Comparison of ENCODE assay signal across 13 cellular contexts in genomic region chr22:43636086-43636485, GRCh38.
DNase-seq lines count a peak whose midpoint lies in the region; ATAC-seq, FAIRE-seq and TF ChIP-seq lines count a peak whose summit lies in the region.
"Had no signal": no experiment of that assay in that cellular context is flagged by ENCODE, and none has a peak within 500 bp of the region (broad histone marks: within the 10 kb centered on the region; RNA-seq: fewer than 3 reads in every experiment).

No MANE protein-coding gene starts in this region.

- H3K36me3 Mint-ChIP-seq in nephron progenitor cell (ENCODE audit: low read depth) = peaks cover 8% of the 10 kb centered on the region
- H3K36me3 Mint-ChIP-seq: CD14-positive monocyte; CD8-positive, alpha-beta T cell had no signal

- H3K9ac ChIP-seq in GM12878 (ENCODE audit: control insufficient read depth, insufficient read depth, low read length) = no peak overlapping the region
- H3K9ac ChIP-seq in neuronal stem cell (ENCODE audit: low read depth, low read length, poor library complexity) = no peak overlapping the region

- CTCF ChIA-PET in GM12878 (lab: Yijun Ruan, JAX) = no interaction called here

- TF ChIP-seq RAD21 in GM12878 (IDR thresholded peaks at IDR 0.05; ENCODE audit: insufficient read depth, low read depth, low read length) = peak; percentile 16; the same call in 1 of the 2 replicates

- POLR2A ChIA-PET in GM12878 (lab: Charles Lee) = no interaction called here

- H3K4me1 ChIP-seq in GM12878 (ENCODE audit: control insufficient read depth, insufficient read depth, low read length) (no peaks in the 10 kb centered on the region), neuronal stem cell (ENCODE audit: control insufficient read depth in 2 of 2, insufficient read depth in 1 of 2, low read depth in 1 of 2, low read length in 2 of 2) (peaks cover 0 to 7% of the 10 kb centered on the region in 2 donors), HAP-1 (no peaks in the 10 kb centered on the region)
- H3K4me1 ChIP-seq: A549, Caco-2 had no signal

- H3K79me2 ChIP-seq in GM12878 (ENCODE audit: control insufficient read depth, insufficient read depth, low read length) = no peaks in the 10 kb centered on the region

- peaks cover 35% of the 10 kb centered on the region for H3K9me3 Mint-ChIP-seq in nephron progenitor cell

- no peak overlapping the region for H4K91ac ChIP-seq in neuronal stem cell (ENCODE audit: low read depth, low read length, poor library complexity)

- TF ChIP-seq CTCF in GM12878 (IDR thresholded peaks at IDR 0.05 in 2 of 3, conservative IDR thresholded peaks at IDR 0.05 in 1 of 3; ENCODE audit: control insufficient read depth in 2 of 3, extremely low read depth in 1 of 3, insufficient read depth in 1 of 3, low read depth in 3 of 3, low read length in 3 of 3) = peak in 1 of 3 experiments; percentile 9; a peak in 1 of 6 replicates
- TF ChIP-seq CTCF in nephron progenitor cell (IDR thresholded peaks at IDR 0.05) = no peak

- no peak overlapping the region for H2AK5ac ChIP-seq in neuronal stem cell (ENCODE audit: low read depth, low read length)

- H3K4ac ChIP-seq in neuronal stem cell (ENCODE audit: low read length) = no peak overlapping the region

- SMC1A ChIA-PET in GM12878 (lab: Charles Lee; ENCODE audit: uncharacterized antibody, unreplicated experiment) = no interaction called here

- H2BK15ac ChIP-seq in neuronal stem cell (ENCODE audit: low read length) = no peak overlapping the region

- 25% methylated on average over 13 of the region's 13 CpGs for WGBS in GM12878 (ENCODE audit: insufficient coverage, insufficient replicate concordance, low lambda C conversion rate, missing lambda C conversion rate)
- no CpG with 5 or more reads among the region's 13 CpGs for WGBS in neuronal stem cell (ENCODE audit: extremely low coverage in 2 of 2, insufficient read length in 2 of 2, insufficient replicate concordance in 1 of 2), 2 donors

- no peak overlapping the region for H2BK12ac ChIP-seq in neuronal stem cell (ENCODE audit: low read length)

- H4K8ac ChIP-seq in neuronal stem cell (ENCODE audit: low read depth, low read length) = no peak overlapping the region

- no peaks in the 10 kb centered on the region; the same call in 2 of the 3 replicates for H3K9me3 ChIP-seq in GM12878 (replicated peaks; ENCODE audit: control insufficient read depth, insufficient read depth, low read length)
- peaks cover 4 to 7% of the 10 kb centered on the region in 2 donors for H3K9me3 ChIP-seq in neuronal stem cell (replicated peaks in 1 of 2; ENCODE audit: control insufficient read depth in 2 of 2, insufficient read depth in 1 of 2, low read depth in 1 of 2, low read length in 2 of 2)
- H3K9me3 ChIP-seq in HAP-1 = peaks cover 6% of the 10 kb centered on the region

- H3K4me2 ChIP-seq in GM12878 (ENCODE audit: control insufficient read depth, insufficient read depth) = no peak overlapping the region
- no peak overlapping the region for H3K4me2 ChIP-seq in neuronal stem cell (ENCODE audit: insufficient read depth, low read length, poor library complexity, severe bottlenecking)
- H3K4me2 ChIP-seq: A549 had no signal

- H2BK5ac ChIP-seq in neuronal stem cell (ENCODE audit: low read length) = no peak overlapping the region

- H4K20me1 ChIP-seq in GM12878 (ENCODE audit: control insufficient read depth, insufficient read depth) = no peaks in the 10 kb centered on the region

- no peak for TF ChIP-seq EP300 in GM12878 (IDR thresholded peaks at IDR 0.05; ENCODE audit: borderline replicate concordance in 1 of 2, control insufficient read depth in 1 of 2, low read depth in 2 of 2, low read length in 2 of 2)

- H3K27ac Mint-ChIP-seq in nephron progenitor cell = peak overlapping the region; percentile 25
- H3K27ac Mint-ChIP-seq: CD14-positive monocyte; CD8-positive, alpha-beta T cell had no signal

- H3K36me3 ChIP-seq in GM12878 (ENCODE audit: control insufficient read depth in 2 of 2, insufficient read depth in 2 of 2, low read length in 1 of 2) (no peaks in the 10 kb centered on the region), neuronal stem cell (replicated peaks in 1 of 2; ENCODE audit: control insufficient read depth in 2 of 2, insufficient read depth in 2 of 2, low read length in 2 of 2) (no peaks in the 10 kb centered on the region), HAP-1 (replicated peaks) (no peaks in the 10 kb centered on the region)

- H3K23ac ChIP-seq in neuronal stem cell (ENCODE audit: low read depth, low read length, poor library complexity) = no peak overlapping the region

- H3K18ac ChIP-seq in neuronal stem cell (ENCODE audit: low read length) = no peak overlapping the region

- no peak overlapping the region for H3K4me3 ChIP-seq in GM12878
- H3K4me3 ChIP-seq in neuronal stem cell (ENCODE audit: low read length in 2 of 2) = no peak overlapping the region
- no peak overlapping the region for H3K4me3 ChIP-seq in HAP-1
- H3K4me3 ChIP-seq: A549, K562 had no signal

- no TSS peak for BruUV-seq in GM12878 (replicated peaks; lab: Mats Ljungman, UMichigan)

- peaks cover 4% of the 10 kb centered on the region for H3K4me1 Mint-ChIP-seq in nephron progenitor cell
- H3K4me1 Mint-ChIP-seq: CD14-positive monocyte had no signal

- RAD21 ChIA-PET in GM12878 (lab: Charles Lee; ENCODE audit: unreplicated experiment) = no interaction called here

- intact Hi-C loops in GM12878 (cut with micrococcal nuclease; ENCODE audit: unreplicated experiment) = no loop called here

- FAIRE-seq in GM12878 (lab: Jason Lieb, UNC) (no peak), urothelium cell line (lab: Jason Lieb, UNC) (no peak)
- FAIRE-seq: A549, GM12891, GM19239, K562 had no signal

- no peak for TF ChIP-seq POLR2A in GM12878 (IDR thresholded peaks at IDR 0.05; ENCODE audit: low read depth, low read length)

- H3K27ac ChIP-seq in GM12878 (ENCODE audit: control insufficient read depth, insufficient read depth) = no peak overlapping the region
- H3K27ac ChIP-seq in neuronal stem cell (replicated peaks; ENCODE audit: low read length) = no peak overlapping the region
- H3K27ac ChIP-seq: A549 had no signal

- H3K27me3 ChIP-seq in GM12878 (replicated peaks in 1 of 2; ENCODE audit: control insufficient read depth in 2 of 2, insufficient read depth in 2 of 2, low read length in 1 of 2) (no peaks in the 10 kb centered on the region; a peak in 1 of 4 replicates), neuronal stem cell (ENCODE audit: control insufficient read depth in 3 of 3, insufficient read depth in 3 of 3, low read depth in 1 of 3, low read length in 3 of 3) (peaks cover 0 to 2% (median 0%) of the 10 kb centered on the region in 3 experiments), HAP-1 (ENCODE audit: low read depth) (no peaks in the 10 kb centered on the region)

- H3K4me3 Mint-ChIP-seq in nephron progenitor cell = no peak overlapping the region
- H3K4me3 Mint-ChIP-seq: CD14-positive monocyte; CD8-positive, alpha-beta T cell had no signal

- peak; percentile 5 for DNase-seq in NCI-H1694 (lab: John Stamatoyannopoulos, UW)
- DNase-seq in GM12878 (ENCODE audit: low read depth, low spot score) = no peak
- DNase-seq in nephron progenitor cell = no peak
- DNase-seq in neuronal stem cell (ENCODE audit: low spot score) = no peak
- no peak for DNase-seq in urothelium cell line (ENCODE audit: low spot score)
- DNase-seq in HAP-1 (ENCODE audit: low spot score in 2 of 2) = no peak
- DNase-seq: Caco-2; CD8-positive, alpha-beta T cell had no signal

- no peaks in the 10 kb centered on the region for H3K79me1 ChIP-seq in neuronal stem cell (ENCODE audit: low read depth, low read length)

- H2AFZ ChIP-seq in GM12878 (ENCODE audit: control insufficient read depth, low read depth, low read length) (no peak overlapping the region), neuronal stem cell (ENCODE audit: low read length) (no peak overlapping the region)

- H3K14ac ChIP-seq in neuronal stem cell (ENCODE audit: low read length) = no peak overlapping the region

- H3K27me3 Mint-ChIP-seq in nephron progenitor cell (ENCODE audit: low read depth, poor library complexity) = no peaks in the 10 kb centered on the region

- in situ Hi-C loops in GM12878 (cut with MboI) (no loop called here), HAP-1 (cut with MboI; ENCODE audit: low sequenced_read_pairs) (no loop called here)

- H2BK120ac ChIP-seq in neuronal stem cell (ENCODE audit: low read depth, low read length) = no peak overlapping the region

- no peak for ATAC-seq in GM12878
- ATAC-seq: A549; CD8-positive, alpha-beta T cell; K562 had no signal

TF ChIP-seq in GM12878, 131 proteins besides CTCF, POLR2A, EP300 and RAD21 (continues in another document):
- TF ChIP-seq MAX (IDR thresholded peaks at IDR 0.05; ENCODE audit: low read depth, low read length) (no peak), KAT2A (conservative IDR thresholded peaks at IDR 0.05; ENCODE audit: control insufficient read depth, low read depth, low read length) (no peak), PML (IDR thresholded peaks at IDR 0.05; ENCODE audit: low read length) (no peak), SPI1 (IDR thresholded peaks at IDR 0.05; ENCODE audit: borderline replicate concordance, insufficient read depth, low read depth, low read length) (no peak), POLR2AphosphoS5 (IDR thresholded peaks at IDR 0.05; ENCODE audit: low read length) (no peak), FOS (IDR thresholded peaks at IDR 0.05; ENCODE audit: borderline replicate concordance, extremely low read depth, insufficient read length) (no peak), E2F8 (IDR thresholded peaks at IDR 0.05; ENCODE audit: low read depth, partially characterized antibody) (no peak), GATAD2B (conservative IDR thresholded peaks at IDR 0.05; ENCODE audit: low read depth) (no peak)
